16 cellular contexts compared by ENCODE assay signal in the genomic region with DNA sequence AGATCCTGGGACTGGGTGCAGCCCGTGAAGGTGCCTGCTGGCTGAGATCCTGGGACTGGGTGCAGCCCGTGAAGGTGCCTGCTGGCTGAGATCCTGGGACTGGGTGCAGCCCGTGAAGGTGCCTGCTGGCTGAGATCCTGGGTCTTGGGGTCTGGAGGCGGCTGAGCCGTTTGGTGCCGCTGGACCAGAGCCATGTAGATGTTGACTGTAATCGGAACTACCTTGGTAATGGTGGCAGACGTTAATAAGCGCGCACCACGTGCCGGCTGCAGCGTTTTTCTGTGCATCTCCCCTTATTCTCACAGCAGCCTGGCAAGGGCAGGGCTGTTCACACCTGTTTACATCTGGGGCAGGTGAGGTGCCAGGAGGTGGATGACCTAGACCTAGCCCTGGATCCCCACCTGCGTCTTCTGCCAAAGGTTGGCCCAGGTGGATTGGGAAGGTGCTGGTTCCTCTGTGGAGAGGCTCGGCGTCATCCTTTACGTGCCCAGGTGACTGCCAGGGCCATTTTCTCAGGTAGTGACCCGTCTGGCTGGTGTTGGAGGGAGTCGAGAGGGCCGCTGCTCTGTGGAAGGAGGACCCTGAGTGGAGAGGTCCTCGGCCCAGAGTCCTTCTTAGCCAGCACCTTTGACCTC.
"Had no signal": no experiment of that assay in that cellular context is flagged by ENCODE, and none has a peak within 500 bp of the region (broad histone marks: within the 10 kb centered on the region; RNA-seq: fewer than 3 reads in every experiment).

No MANE protein-coding gene starts in this region.

- H3K36me3 Mint-ChIP-seq: activated CD4-positive, alpha-beta memory T cell treated with anti-CD3 and anti-CD28 coated beads for 36 hours; activated CD8-positive, alpha-beta memory T cell treated with anti-CD3 and anti-CD28 coated beads, Interleukin-2, amount 10 ng/mL, durations not matched to agents 7 days and 5 days had no signal

- H3K9me3 Mint-ChIP-seq: activated CD4-positive, alpha-beta memory T cell treated with anti-CD3 and anti-CD28 coated beads for 36 hours; activated naive CD4-positive, alpha-beta T cell treated with anti-CD3 and anti-CD28 coated beads, Interleukin-2, amount 50 U/mL, for 24 hours; endodermal cell; nephron progenitor cell; stimulated activated effector memory CD8-positive, alpha-beta T cell treated with anti-CD3 and anti-CD28 coated beads, Interleukin-12 subunit alpha, Interleukin-12 subunit beta, amount 100 ng/mL, for 72 hours had no signal

- H3K27me3 Mint-ChIP-seq: activated CD4-positive, alpha-beta memory T cell treated with anti-CD3 and anti-CD28 coated beads for 36 hours; activated CD8-positive, alpha-beta memory T cell treated with anti-CD3 and anti-CD28 coated beads, Interleukin-2, amount 10 ng/mL, durations not matched to agents 7 days and 5 days; activated naive CD4-positive, alpha-beta T cell treated with anti-CD3 and anti-CD28 coated beads, Interleukin-2, amount 50 U/mL, for 24 hours had no signal

- H3K9me3 ChIP-seq: adrenal gland, sigmoid colon, tibial artery had no signal

- FAIRE-seq: islet of Langerhans had no signal

- H3K4me3 ChIP-seq: adrenal gland, cardiac muscle cell, sigmoid colon, tibial artery had no signal

- H3K4me1 ChIP-seq: adrenal gland, sigmoid colon, tibial artery had no signal

- H3K27ac ChIP-seq: adrenal gland, cardiac muscle cell, sigmoid colon, tibial artery had no signal

- H3K36me3 ChIP-seq: adrenal gland, cardiac muscle cell, sigmoid colon, tibial artery had no signal

- H3K4me1 Mint-ChIP-seq: activated CD8-positive, alpha-beta memory T cell treated with anti-CD3 and anti-CD28 coated beads, Interleukin-2, amount 10 ng/mL, durations not matched to agents 7 days and 5 days; activated naive CD4-positive, alpha-beta T cell treated with anti-CD3 and anti-CD28 coated beads, Interleukin-2, amount 50 U/mL, for 24 hours; stimulated activated effector memory CD8-positive, alpha-beta T cell treated with anti-CD3 and anti-CD28 coated beads, Interleukin-12 subunit alpha, Interleukin-12 subunit beta, amount 100 ng/mL, for 72 hours had no signal

- DNase-seq: activated CD4-positive, alpha-beta memory T cell treated with anti-CD3 and anti-CD28 coated beads for 36 hours; activated CD8-positive, alpha-beta memory T cell treated with anti-CD3 and anti-CD28 coated beads, Interleukin-2, amount 10 ng/mL, durations not matched to agents 7 days and 5 days; activated T-cell treated with anti-CD3 and anti-CD28 coated beads, Interleukin-2, amount 50 U/mL, for 1 hour; adrenal gland; endodermal cell; mesenchymal stem cell; nephron progenitor cell; sigmoid colon; stimulated activated CD4-positive, alpha-beta T cell treated with anti-CD3 and anti-CD28 coated beads, Interleukin-1b, Interleukin-23, amount 100 ng/mL, for 48 hours; T-helper 9 cell; tibial artery had no signal

- ATAC-seq: activated CD8-positive, alpha-beta memory T cell treated with anti-CD3 and anti-CD28 coated beads, Interleukin-2, amount 10 ng/mL, durations not matched to agents 7 days and 5 days; left lobe of liver; stimulated activated effector memory CD8-positive, alpha-beta T cell treated with anti-CD3 and anti-CD28 coated beads, Interleukin-12 subunit alpha, Interleukin-12 subunit beta, amount 100 ng/mL, for 72 hours had no signal

- H3K27me3 ChIP-seq: adrenal gland, cardiac muscle cell, sigmoid colon, tibial artery had no signal

- H3K4me3 Mint-ChIP-seq: activated CD4-positive, alpha-beta memory T cell treated with anti-CD3 and anti-CD28 coated beads for 36 hours; activated CD8-positive, alpha-beta memory T cell treated with anti-CD3 and anti-CD28 coated beads, Interleukin-2, amount 10 ng/mL, durations not matched to agents 7 days and 5 days; activated naive CD4-positive, alpha-beta T cell treated with anti-CD3 and anti-CD28 coated beads, Interleukin-2, amount 50 U/mL, for 24 hours; endodermal cell; nephron progenitor cell; stimulated activated effector memory CD8-positive, alpha-beta T cell treated with anti-CD3 and anti-CD28 coated beads, Interleukin-12 subunit alpha, Interleukin-12 subunit beta, amount 100 ng/mL, for 72 hours had no signal

- H3K27ac Mint-ChIP-seq: activated CD4-positive, alpha-beta memory T cell treated with anti-CD3 and anti-CD28 coated beads for 36 hours; activated CD8-positive, alpha-beta memory T cell treated with anti-CD3 and anti-CD28 coated beads, Interleukin-2, amount 10 ng/mL, durations not matched to agents 7 days and 5 days; endodermal cell; stimulated activated effector memory CD8-positive, alpha-beta T cell treated with anti-CD3 and anti-CD28 coated beads, Interleukin-12 subunit alpha, Interleukin-12 subunit beta, amount 100 ng/mL, for 72 hours had no signal
